1 cellular context compared by ENCODE assay signal in genomic region chr18:51168960-51169662, GRCh38.
TF ChIP-seq lines count a peak whose summit lies in the region.

No MANE protein-coding gene starts in this region.

TF ChIP-seq in GM12878, 131 proteins besides CTCF, POLR2A, EP300 and RAD21 (continued from another document):
- TF ChIP-seq, protein P1, sequence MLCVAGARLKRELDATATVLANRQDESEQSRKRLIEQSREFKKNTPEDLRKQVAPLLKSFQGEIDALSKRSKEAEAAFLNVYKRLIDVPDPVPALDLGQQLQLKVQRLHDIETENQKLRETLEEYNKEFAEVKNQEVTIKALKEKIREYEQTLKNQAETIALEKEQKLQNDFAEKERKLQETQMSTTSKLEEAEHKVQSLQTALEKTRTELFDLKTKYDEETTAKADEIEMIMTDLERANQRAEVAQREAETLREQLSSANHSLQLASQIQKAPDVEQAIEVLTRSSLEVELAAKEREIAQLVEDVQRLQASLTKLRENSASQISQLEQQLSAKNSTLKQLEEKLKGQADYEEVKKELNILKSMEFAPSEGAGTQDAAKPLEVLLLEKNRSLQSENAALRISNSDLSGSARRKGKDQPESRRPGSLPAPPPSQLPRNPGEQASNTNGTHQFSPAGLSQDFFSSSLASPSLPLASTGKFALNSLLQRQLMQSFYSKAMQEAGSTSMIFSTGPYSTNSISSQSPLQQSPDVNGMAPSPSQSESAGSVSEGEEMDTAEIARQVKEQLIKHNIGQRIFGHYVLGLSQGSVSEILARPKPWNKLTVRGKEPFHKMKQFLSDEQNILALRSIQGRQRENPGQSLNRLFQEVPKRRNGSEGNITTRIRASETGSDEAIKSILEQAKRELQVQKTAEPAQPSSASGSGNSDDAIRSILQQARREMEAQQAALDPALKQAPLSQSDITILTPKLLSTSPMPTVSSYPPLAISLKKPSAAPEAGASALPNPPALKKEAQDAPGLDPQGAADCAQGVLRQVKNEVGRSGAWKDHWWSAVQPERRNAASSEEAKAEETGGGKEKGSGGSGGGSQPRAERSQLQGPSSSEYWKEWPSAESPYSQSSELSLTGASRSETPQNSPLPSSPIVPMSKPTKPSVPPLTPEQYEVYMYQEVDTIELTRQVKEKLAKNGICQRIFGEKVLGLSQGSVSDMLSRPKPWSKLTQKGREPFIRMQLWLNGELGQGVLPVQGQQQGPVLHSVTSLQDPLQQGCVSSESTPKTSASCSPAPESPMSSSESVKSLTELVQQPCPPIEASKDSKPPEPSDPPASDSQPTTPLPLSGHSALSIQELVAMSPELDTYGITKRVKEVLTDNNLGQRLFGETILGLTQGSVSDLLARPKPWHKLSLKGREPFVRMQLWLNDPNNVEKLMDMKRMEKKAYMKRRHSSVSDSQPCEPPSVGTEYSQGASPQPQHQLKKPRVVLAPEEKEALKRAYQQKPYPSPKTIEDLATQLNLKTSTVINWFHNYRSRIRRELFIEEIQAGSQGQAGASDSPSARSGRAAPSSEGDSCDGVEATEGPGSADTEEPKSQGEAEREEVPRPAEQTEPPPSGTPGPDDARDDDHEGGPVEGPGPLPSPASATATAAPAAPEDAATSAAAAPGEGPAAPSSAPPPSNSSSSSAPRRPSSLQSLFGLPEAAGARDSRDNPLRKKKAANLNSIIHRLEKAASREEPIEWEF (IDR thresholded peaks at IDR 0.05; ENCODE audit: insufficient replicate concordance, low read depth, low read length), result no peak
TF ChIP-seq in GM12878: peak in this region for 0.
